In genomic region chr3:119676020-119676419, GRCh38 we compare ENCODE assay signal across 9 cellular contexts. TPM values are rescaled to one million over a fixed set of nuclear protein-coding genes. Genes with fewer than 3 reads are reported as not detected.
A peak's percentile ranks its signal among the peaks of the same experiment; 100 is the strongest.
DNase-seq lines count a peak whose midpoint lies in the region; ATAC-seq, FAIRE-seq and TF ChIP-seq lines count a peak whose summit lies in the region.
"Had no signal": no experiment of that assay in that cellular context is flagged by ENCODE, and none has a peak within 500 bp of the region (broad histone marks: within the 10 kb centered on the region; RNA-seq: fewer than 3 reads in every experiment).

No MANE protein-coding gene starts in this region.

- H3K9me3 ChIP-seq in HepG2 (ENCODE audit: low read length): no peaks in the 10 kb centered on the region

- peaks cover 4% of the 10 kb centered on the region for H3K79me2 ChIP-seq in HepG2 (ENCODE audit: insufficient read depth, low read length)

- no peaks in the 10 kb centered on the region for H4K20me1 ChIP-seq in HepG2 (ENCODE audit: insufficient read depth, low read length)

- peaks cover 47% of the 10 kb centered on the region for H3K4me1 Mint-ChIP-seq in activated T-cell treated with anti-CD3 and anti-CD28 coated beads, Interleukin-2, amount 50 U/mL, for 24 hours (ENCODE audit: low read depth)
- peaks cover 26% of the 10 kb centered on the region for H3K4me1 Mint-ChIP-seq in type B pancreatic cell (ENCODE audit: unreplicated experiment)

- in situ Hi-C loops in HepG2 (cut with HindIII; ENCODE audit: extremely low pct_ligation_motif_present, low pct_unique_long_range_greater_than_20kb): loop anchor here (25.0 kb wide), 3 partner anchors 264 to 789 kb away; partner anchors contain the start of gene TEX55

- H3K4me1 ChIP-seq in HepG2 (ENCODE audit: insufficient read depth, low read length): peaks cover 16% of the 10 kb centered on the region

- H3K9me3 Mint-ChIP-seq in activated T-cell treated with anti-CD3 and anti-CD28 coated beads, Interleukin-2, amount 50 U/mL, for 24 hours: no peaks in the 10 kb centered on the region
- no peaks in the 10 kb centered on the region for H3K9me3 Mint-ChIP-seq in type B pancreatic cell

- TF ChIP-seq EP300 in HepG2 (IDR thresholded peaks at IDR 0.05; ENCODE audit: low read depth in 2 of 2, low read length in 2 of 2) (no peak), HepG2 (CRISPR knock-in tag; IDR thresholded peaks at IDR 0.05; ENCODE audit: borderline replicate concordance) (no peak)

- peak overlapping the region; percentile 98 for H3K27ac Mint-ChIP-seq in activated T-cell treated with anti-CD3 and anti-CD28 coated beads, Interleukin-2, amount 50 U/mL, for 24 hours
- peak overlapping the region; percentile 75 for H3K27ac Mint-ChIP-seq in type B pancreatic cell

- peaks cover 59% of the 10 kb centered on the region for H3K36me3 Mint-ChIP-seq in activated T-cell treated with anti-CD3 and anti-CD28 coated beads, Interleukin-2, amount 50 U/mL, for 24 hours (ENCODE audit: low read depth)
- peaks cover 9% of the 10 kb centered on the region for H3K36me3 Mint-ChIP-seq in type B pancreatic cell

- no peak for TF ChIP-seq CTCF in HepG2 (CRISPR knock-in tag; IDR thresholded peaks at IDR 0.05)
- no peak for TF ChIP-seq CTCF in type B pancreatic cell (conservative IDR thresholded peaks at IDR 0.05)

- ATAC-seq in HepG2 (no peak), HG03469 (IDR thresholded peaks at IDR 0.05; ENCODE audit: unreplicated experiment) (no peak)

- H3K4me3 Mint-ChIP-seq in activated T-cell treated with anti-CD3 and anti-CD28 coated beads, Interleukin-2, amount 50 U/mL, for 24 hours: peak overlapping the region; percentile 94
- H3K4me3 Mint-ChIP-seq in type B pancreatic cell: peak overlapping the region; percentile 93

- H3K27ac ChIP-seq in HepG2 (ENCODE audit: extremely low read length, insufficient read depth, low read length): no peak overlapping the region

- H2AFZ ChIP-seq in HepG2 (ENCODE audit: low read length): peak overlapping the region; percentile 47

- no peak for DNase-seq in activated T-cell treated with anti-CD3 and anti-CD28 coated beads, Interleukin-2, amount 50 U/mL, for 24 hours
- DNase-seq in activated T-cell treated with anti-CD3 and anti-CD28 coated beads for 4 hours (no peak), amniotic epithelial cell (ENCODE audit: low read depth) (peak; percentile 40), HepG2 (ENCODE audit: low spot score) (no peak), type B pancreatic cell (ENCODE audit: extremely low spot score, unreplicated experiment) (no peak), NCI-H2107 treated with DMSO at 0.1 percent for 48 hours (lab: John Stamatoyannopoulos, UW; ENCODE audit: unreplicated experiment) (no peak), superior temporal gyrus (ENCODE audit: extremely low spot score) (no peak)
- DNase-seq: NCI-H1092 treated with DMSO at 0.1 percent for 48 hours had no signal

- peaks cover 4 to 27% of the 10 kb centered on the region in 2 experiments; a peak in 4 of 5 replicates for H3K36me3 ChIP-seq in HepG2 (replicated peaks in 1 of 2; ENCODE audit: control insufficient read depth in 1 of 2, insufficient read depth in 2 of 2, low read length in 2 of 2)

- WGBS in HepG2 (ENCODE audit: low lambda C conversion rate): 81% methylated on average over 1 of the region's 1 CpG

- CTCF ChIA-PET in HepG2 (lab: Yijun Ruan, JAX; ENCODE audit: low intra/inter-chr PET ratio, low total read pairs): no interaction called here

- POLR2A ChIA-PET in HepG2 (lab: Yijun Ruan, JAX): interaction anchor here (1.0 to 1.6 kb wide), 3 partner anchors 32 to 436 kb away, joined by 3 read pairs; partner anchors contain the start of gene GSK3B

- peak overlapping the region; percentile 69 to 96 (median 77); a peak in 5 of 6 replicates for H3K4me3 ChIP-seq in HepG2 (replicated peaks in 1 of 3; ENCODE audit: insufficient read depth in 1 of 3, low read depth in 2 of 3, low read length in 3 of 3)

- no peaks in the 10 kb centered on the region; a peak in 1 of 5 replicates for H3K27me3 ChIP-seq in HepG2 (ENCODE audit: control insufficient read depth in 1 of 2, insufficient read depth in 2 of 2, low read length in 2 of 2)

- FAIRE-seq in HepG2 (lab: Jason Lieb, UNC): no peak

- peak overlapping the region; percentile 90 for H3K4me2 ChIP-seq in HepG2 (ENCODE audit: low read depth, low read length)

- no peak for TF ChIP-seq POLR2A in HepG2 (IDR thresholded peaks at IDR 0.05; ENCODE audit: insufficient read depth in 1 of 2, low read depth in 2 of 2, low read length in 2 of 2)

- intact Hi-C loops in HepG2 (cut with micrococcal nuclease; ENCODE audit: unreplicated experiment): no loop called here

- H3K27me3 Mint-ChIP-seq in activated T-cell treated with anti-CD3 and anti-CD28 coated beads, Interleukin-2, amount 50 U/mL, for 24 hours: no peaks in the 10 kb centered on the region
- no peaks in the 10 kb centered on the region for H3K27me3 Mint-ChIP-seq in type B pancreatic cell

- no peak for TF ChIP-seq RAD21 in HepG2 (CRISPR knock-in tag; IDR thresholded peaks at IDR 0.05)

- BruUV-seq in HepG2 (replicated peaks; lab: Mats Ljungman, UMichigan): no TSS peak

- H3K9ac ChIP-seq in HepG2 (ENCODE audit: insufficient read depth, low read depth, low read length): peak overlapping the region; percentile 71; the same call in 1 of the 2 replicates

RNA-seq across cellular contexts. Expression of gene COX17, which starts 1.2 kb away (rescaled TPM):
- total RNA-seq in HepG2 (2016; rRNA removed; fragmentation: Illumina TruSeq; extraction: Trizol) (51.0 and 66.2 TPM in 2 replicates), type B pancreatic cell (ENCODE audit: low replicate concordance) (28.3 and 32.0 TPM in 2 replicates)
- 38.5 and 43.1 TPM in 2 replicates for total RNA-seq in HepG2 (2016; cell fraction: cytosol; rRNA removed; fragmentation: Illumina TruSeq; extraction: Trizol; ENCODE audit: low read depth)
- 55.5 and 63.3 TPM in 2 replicates for total RNA-seq in HepG2 (2016; cell fraction: insoluble cytoplasmic fraction; rRNA removed; fragmentation: Illumina TruSeq; extraction: Trizol)
- 51.7 and 64.0 TPM in 2 replicates for total RNA-seq in HepG2 (2016; cell fraction: membrane; rRNA removed; fragmentation: Illumina TruSeq; extraction: Trizol)
- total RNA-seq in HepG2 (2016; cell fraction: nucleus; rRNA removed; fragmentation: Illumina TruSeq; extraction: Trizol): 20.8 and 27.4 TPM in 2 replicates
- 34.3 and 41.4 TPM in 2 replicates for polyA plus RNA-seq in HepG2 (2011; rRNA removed)
- polyA plus RNA-seq in HepG2 (2011; cell fraction: cytosol; rRNA removed): 19.2 and 23.8 TPM in 2 replicates
- 7.0 and 8.8 TPM in 2 replicates for polyA plus RNA-seq in HepG2 (2011; cell fraction: nucleus; rRNA removed)
- polyA plus RNA-seq in HepG2 (2012): 39.2 and 39.8 TPM in 2 replicates
- polyA plus RNA-seq in HepG2 (2016; cell fraction: cytosol; fragmentation: Illumina TruSeq; extraction: Trizol; ENCODE audit: low read depth): 52.8 and 70.6 TPM in 2 replicates
- 95.8 and 101 TPM in 2 replicates for polyA plus RNA-seq in HepG2 (2016; cell fraction: insoluble cytoplasmic fraction; fragmentation: Illumina TruSeq; extraction: Trizol; ENCODE audit: low read depth)
- 68.1 and 83.6 TPM in 2 replicates for polyA plus RNA-seq in HepG2 (2016; cell fraction: membrane; fragmentation: Illumina TruSeq; extraction: Trizol; ENCODE audit: low read depth)
- polyA plus RNA-seq in HepG2 (2016; cell fraction: nucleus; fragmentation: Illumina TruSeq; extraction: Trizol; ENCODE audit: insufficient read depth, low read depth): 44.3 and 48.4 TPM in 2 replicates
- polyA minus RNA-seq in HepG2 (2011; rRNA and poly(A)+ RNA removed; ENCODE audit: low replicate concordance): 7.3 and 16.0 TPM in 2 replicates
- 5.7 and 6.1 TPM in 2 replicates for polyA minus RNA-seq in HepG2 (2011; cell fraction: cytosol; rRNA and poly(A)+ RNA removed)
- polyA minus RNA-seq in HepG2 (2011; cell fraction: nucleus; rRNA and poly(A)+ RNA removed): 23.8 and 24.9 TPM in 2 replicates

RNA-seq across cellular contexts. Expression of gene POPDC2, which starts 15.6 kb away (rescaled TPM):
- total RNA-seq in HepG2 (2016; rRNA removed; fragmentation: Illumina TruSeq; extraction: Trizol): 0.18 TPM in 1 of 2 replicates, not detected in the other
- not detected in 2 replicates for total RNA-seq in HepG2 (2016; cell fraction: cytosol; rRNA removed; fragmentation: Illumina TruSeq; extraction: Trizol; ENCODE audit: low read depth)
- total RNA-seq in HepG2 (2016; cell fraction: insoluble cytoplasmic fraction; rRNA removed; fragmentation: Illumina TruSeq; extraction: Trizol): 0.10 and 0.32 TPM in 2 replicates
- total RNA-seq in HepG2 (2016; cell fraction: membrane; rRNA removed; fragmentation: Illumina TruSeq; extraction: Trizol): 0.25 TPM in 1 of 2 replicates, not detected in the other
- total RNA-seq in HepG2 (2016; cell fraction: nucleus; rRNA removed; fragmentation: Illumina TruSeq; extraction: Trizol): 0.47 and 0.97 TPM in 2 replicates
- polyA plus RNA-seq in HepG2 (2011; rRNA removed): 0.55 and 0.58 TPM in 2 replicates
- polyA plus RNA-seq in HepG2 (2011; cell fraction: cytosol; rRNA removed): 0.13 and 0.26 TPM in 2 replicates
- polyA plus RNA-seq in HepG2 (2011; cell fraction: nucleus; rRNA removed): 1.2 and 2.5 TPM in 2 replicates
- 0.28 and 0.46 TPM in 2 replicates for polyA plus RNA-seq in HepG2 (2012)
- not detected in 2 replicates for polyA plus RNA-seq in HepG2 (2016; cell fraction: cytosol; fragmentation: Illumina TruSeq; extraction: Trizol; ENCODE audit: low read depth)
- polyA plus RNA-seq in HepG2 (2016; cell fraction: insoluble cytoplasmic fraction; fragmentation: Illumina TruSeq; extraction: Trizol; ENCODE audit: low read depth): 0.13 and 0.19 TPM in 2 replicates
- polyA plus RNA-seq in HepG2 (2016; cell fraction: membrane; fragmentation: Illumina TruSeq; extraction: Trizol; ENCODE audit: low read depth): not detected in 2 replicates
- polyA plus RNA-seq in HepG2 (2016; cell fraction: nucleus; fragmentation: Illumina TruSeq; extraction: Trizol; ENCODE audit: insufficient read depth, low read depth): 1.1 and 2.1 TPM in 2 replicates
- polyA minus RNA-seq in HepG2 (2011; rRNA and poly(A)+ RNA removed; ENCODE audit: low replicate concordance): 0.21 and 2.3 TPM in 2 replicates
- not detected in 2 replicates for polyA minus RNA-seq in HepG2 (2011; cell fraction: cytosol; rRNA and poly(A)+ RNA removed)
- 2.2 and 3.1 TPM in 2 replicates for polyA minus RNA-seq in HepG2 (2011; cell fraction: nucleus; rRNA and poly(A)+ RNA removed)
- total RNA-seq in type B pancreatic cell (ENCODE audit: low replicate concordance): 1.4 and 2.6 TPM in 2 replicates

RNA-seq across cellular contexts. Expression of gene CFAP91, which starts 26.8 kb away (rescaled TPM):
- total RNA-seq in HepG2 (2016; rRNA removed; fragmentation: Illumina TruSeq; extraction: Trizol): not detected in 2 replicates
- not detected in 2 replicates for total RNA-seq in HepG2 (2016; cell fraction: cytosol; rRNA removed; fragmentation: Illumina TruSeq; extraction: Trizol; ENCODE audit: low read depth)
- not detected in 2 replicates for total RNA-seq in HepG2 (2016; cell fraction: insoluble cytoplasmic fraction; rRNA removed; fragmentation: Illumina TruSeq; extraction: Trizol)
- total RNA-seq in HepG2 (2016; cell fraction: membrane; rRNA removed; fragmentation: Illumina TruSeq; extraction: Trizol): not detected in 2 replicates
- total RNA-seq in HepG2 (2016; cell fraction: nucleus; rRNA removed; fragmentation: Illumina TruSeq; extraction: Trizol): not detected in 2 replicates
- not detected in 2 replicates for polyA plus RNA-seq in HepG2 (2011; rRNA removed)
- not detected in 2 replicates for polyA plus RNA-seq in HepG2 (2011; cell fraction: cytosol; rRNA removed)
- not detected in 2 replicates for polyA plus RNA-seq in HepG2 (2011; cell fraction: nucleus; rRNA removed)
- not detected in 2 replicates for polyA plus RNA-seq in HepG2 (2012)
- polyA plus RNA-seq in HepG2 (2016; cell fraction: cytosol; fragmentation: Illumina TruSeq; extraction: Trizol; ENCODE audit: low read depth): not detected in 2 replicates
- not detected in 2 replicates for polyA plus RNA-seq in HepG2 (2016; cell fraction: insoluble cytoplasmic fraction; fragmentation: Illumina TruSeq; extraction: Trizol; ENCODE audit: low read depth)
- polyA plus RNA-seq in HepG2 (2016; cell fraction: membrane; fragmentation: Illumina TruSeq; extraction: Trizol; ENCODE audit: low read depth): not detected in 2 replicates
- polyA plus RNA-seq in HepG2 (2016; cell fraction: nucleus; fragmentation: Illumina TruSeq; extraction: Trizol; ENCODE audit: insufficient read depth, low read depth): not detected in 2 replicates
- polyA minus RNA-seq in HepG2 (2011; rRNA and poly(A)+ RNA removed; ENCODE audit: low replicate concordance): not detected in 2 replicates
- not detected in 2 replicates for polyA minus RNA-seq in HepG2 (2011; cell fraction: cytosol; rRNA and poly(A)+ RNA removed)
- polyA minus RNA-seq in HepG2 (2011; cell fraction: nucleus; rRNA and poly(A)+ RNA removed): not detected in 2 replicates
- 2.1 and 19.0 TPM in 2 replicates for total RNA-seq in type B pancreatic cell (ENCODE audit: low replicate concordance)
